In the genomic region with DNA sequence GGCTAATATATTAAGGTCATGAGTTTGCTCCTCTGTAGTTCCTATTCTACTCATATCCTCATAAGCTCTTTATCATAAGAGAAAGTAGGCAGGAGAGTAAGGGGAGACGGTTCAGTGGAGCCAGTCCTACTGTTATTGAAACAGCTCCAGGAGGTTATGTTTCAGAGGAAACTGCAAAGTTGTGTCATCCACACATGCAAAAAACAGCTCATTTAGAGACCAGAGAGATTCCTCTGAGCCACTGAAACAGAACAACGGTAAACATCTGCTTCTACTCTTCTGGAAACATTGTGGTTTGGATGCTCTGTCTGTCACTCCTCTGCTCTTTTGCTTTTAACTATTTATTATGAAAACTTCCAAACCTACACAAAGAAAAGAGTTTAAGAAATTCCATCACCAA, we compare ENCODE assay signal across 1 cellular context.
TF ChIP-seq lines count a peak whose summit lies in the region.

No MANE protein-coding gene starts in this region.

TF ChIP-seq in GM12878, 131 proteins besides CTCF, POLR2A, EP300 and RAD21 (continued from another document):
- TF ChIP-seq, protein P1, sequence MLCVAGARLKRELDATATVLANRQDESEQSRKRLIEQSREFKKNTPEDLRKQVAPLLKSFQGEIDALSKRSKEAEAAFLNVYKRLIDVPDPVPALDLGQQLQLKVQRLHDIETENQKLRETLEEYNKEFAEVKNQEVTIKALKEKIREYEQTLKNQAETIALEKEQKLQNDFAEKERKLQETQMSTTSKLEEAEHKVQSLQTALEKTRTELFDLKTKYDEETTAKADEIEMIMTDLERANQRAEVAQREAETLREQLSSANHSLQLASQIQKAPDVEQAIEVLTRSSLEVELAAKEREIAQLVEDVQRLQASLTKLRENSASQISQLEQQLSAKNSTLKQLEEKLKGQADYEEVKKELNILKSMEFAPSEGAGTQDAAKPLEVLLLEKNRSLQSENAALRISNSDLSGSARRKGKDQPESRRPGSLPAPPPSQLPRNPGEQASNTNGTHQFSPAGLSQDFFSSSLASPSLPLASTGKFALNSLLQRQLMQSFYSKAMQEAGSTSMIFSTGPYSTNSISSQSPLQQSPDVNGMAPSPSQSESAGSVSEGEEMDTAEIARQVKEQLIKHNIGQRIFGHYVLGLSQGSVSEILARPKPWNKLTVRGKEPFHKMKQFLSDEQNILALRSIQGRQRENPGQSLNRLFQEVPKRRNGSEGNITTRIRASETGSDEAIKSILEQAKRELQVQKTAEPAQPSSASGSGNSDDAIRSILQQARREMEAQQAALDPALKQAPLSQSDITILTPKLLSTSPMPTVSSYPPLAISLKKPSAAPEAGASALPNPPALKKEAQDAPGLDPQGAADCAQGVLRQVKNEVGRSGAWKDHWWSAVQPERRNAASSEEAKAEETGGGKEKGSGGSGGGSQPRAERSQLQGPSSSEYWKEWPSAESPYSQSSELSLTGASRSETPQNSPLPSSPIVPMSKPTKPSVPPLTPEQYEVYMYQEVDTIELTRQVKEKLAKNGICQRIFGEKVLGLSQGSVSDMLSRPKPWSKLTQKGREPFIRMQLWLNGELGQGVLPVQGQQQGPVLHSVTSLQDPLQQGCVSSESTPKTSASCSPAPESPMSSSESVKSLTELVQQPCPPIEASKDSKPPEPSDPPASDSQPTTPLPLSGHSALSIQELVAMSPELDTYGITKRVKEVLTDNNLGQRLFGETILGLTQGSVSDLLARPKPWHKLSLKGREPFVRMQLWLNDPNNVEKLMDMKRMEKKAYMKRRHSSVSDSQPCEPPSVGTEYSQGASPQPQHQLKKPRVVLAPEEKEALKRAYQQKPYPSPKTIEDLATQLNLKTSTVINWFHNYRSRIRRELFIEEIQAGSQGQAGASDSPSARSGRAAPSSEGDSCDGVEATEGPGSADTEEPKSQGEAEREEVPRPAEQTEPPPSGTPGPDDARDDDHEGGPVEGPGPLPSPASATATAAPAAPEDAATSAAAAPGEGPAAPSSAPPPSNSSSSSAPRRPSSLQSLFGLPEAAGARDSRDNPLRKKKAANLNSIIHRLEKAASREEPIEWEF (IDR thresholded peaks at IDR 0.05; ENCODE audit: insufficient replicate concordance, low read depth, low read length) = no peak
- TF ChIP-seq ETV6 (conservative IDR thresholded peaks at IDR 0.05 in 1 of 2, IDR thresholded peaks at IDR 0.05 in 1 of 2; ENCODE audit: borderline replicate concordance in 1 of 2, low read depth in 1 of 2) (peak in 1 of 2 experiments; percentile 68; a peak in 1 of 4 replicates), NFIC (IDR thresholded peaks at IDR 0.05; ENCODE audit: low read depth, low read length) (peak; percentile 90), MYB (IDR thresholded peaks at IDR 0.05; ENCODE audit: borderline replicate concordance, low read depth, low read length) (no peak), HDAC6 (IDR thresholded peaks at IDR 0.05; ENCODE audit: unreplicated experiment) (no peak), EGR1 (IDR thresholded peaks at IDR 0.05; ENCODE audit: borderline replicate concordance in 1 of 2, low read depth in 2 of 2, low read length in 2 of 2) (no peak), ZBED1 (IDR thresholded peaks at IDR 0.05; ENCODE audit: borderline replicate concordance) (0 out of 2 replicates have a peak, but pooled peaks have one; percentile 55), JUNB (IDR thresholded peaks at IDR 0.05) (peak; percentile 79), NBN (IDR thresholded peaks at IDR 0.05) (no peak), SMC3 (IDR thresholded peaks at IDR 0.05; ENCODE audit: borderline replicate concordance, low read length) (no peak)
- TF ChIP-seq, protein P2, sequence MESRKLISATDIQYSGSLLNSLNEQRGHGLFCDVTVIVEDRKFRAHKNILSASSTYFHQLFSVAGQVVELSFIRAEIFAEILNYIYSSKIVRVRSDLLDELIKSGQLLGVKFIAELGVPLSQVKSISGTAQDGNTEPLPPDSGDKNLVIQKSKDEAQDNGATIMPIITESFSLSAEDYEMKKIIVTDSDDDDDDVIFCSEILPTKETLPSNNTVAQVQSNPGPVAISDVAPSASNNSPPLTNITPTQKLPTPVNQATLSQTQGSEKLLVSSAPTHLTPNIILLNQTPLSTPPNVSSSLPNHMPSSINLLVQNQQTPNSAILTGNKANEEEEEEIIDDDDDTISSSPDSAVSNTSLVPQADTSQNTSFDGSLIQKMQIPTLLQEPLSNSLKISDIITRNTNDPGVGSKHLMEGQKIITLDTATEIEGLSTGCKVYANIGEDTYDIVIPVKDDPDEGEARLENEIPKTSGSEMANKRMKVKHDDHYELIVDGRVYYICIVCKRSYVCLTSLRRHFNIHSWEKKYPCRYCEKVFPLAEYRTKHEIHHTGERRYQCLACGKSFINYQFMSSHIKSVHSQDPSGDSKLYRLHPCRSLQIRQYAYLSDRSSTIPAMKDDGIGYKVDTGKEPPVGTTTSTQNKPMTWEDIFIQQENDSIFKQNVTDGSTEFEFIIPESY (IDR thresholded peaks at IDR 0.05) = no peak
- TF ChIP-seq, protein P3, sequence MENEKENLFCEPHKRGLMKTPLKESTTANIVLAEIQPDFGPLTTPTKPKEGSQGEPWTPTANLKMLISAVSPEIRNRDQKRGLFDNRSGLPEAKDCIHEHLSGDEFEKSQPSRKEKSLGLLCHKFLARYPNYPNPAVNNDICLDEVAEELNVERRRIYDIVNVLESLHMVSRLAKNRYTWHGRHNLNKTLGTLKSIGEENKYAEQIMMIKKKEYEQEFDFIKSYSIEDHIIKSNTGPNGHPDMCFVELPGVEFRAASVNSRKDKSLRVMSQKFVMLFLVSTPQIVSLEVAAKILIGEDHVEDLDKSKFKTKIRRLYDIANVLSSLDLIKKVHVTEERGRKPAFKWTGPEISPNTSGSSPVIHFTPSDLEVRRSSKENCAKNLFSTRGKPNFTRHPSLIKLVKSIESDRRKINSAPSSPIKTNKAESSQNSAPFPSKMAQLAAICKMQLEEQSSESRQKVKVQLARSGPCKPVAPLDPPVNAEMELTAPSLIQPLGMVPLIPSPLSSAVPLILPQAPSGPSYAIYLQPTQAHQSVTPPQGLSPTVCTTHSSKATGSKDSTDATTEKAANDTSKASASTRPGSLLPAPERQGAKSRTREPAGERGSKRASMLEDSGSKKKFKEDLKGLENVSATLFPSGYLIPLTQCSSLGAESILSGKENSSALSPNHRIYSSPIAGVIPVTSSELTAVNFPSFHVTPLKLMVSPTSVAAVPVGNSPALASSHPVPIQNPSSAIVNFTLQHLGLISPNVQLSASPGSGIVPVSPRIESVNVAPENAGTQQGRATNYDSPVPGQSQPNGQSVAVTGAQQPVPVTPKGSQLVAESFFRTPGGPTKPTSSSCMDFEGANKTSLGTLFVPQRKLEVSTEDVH (IDR thresholded peaks at IDR 0.05; ENCODE audit: low read depth, partially characterized antibody) = no peak
